11 cellular contexts compared by ENCODE assay signal in genomic region chr7:74032191-74032490, GRCh38. TPM values are rescaled to one million over a fixed set of nuclear protein-coding genes. Genes with fewer than 3 reads are reported as not detected.
A peak's percentile ranks its signal among the peaks of the same experiment; 100 is the strongest.
DNase-seq lines count a peak whose midpoint lies in the region; ATAC-seq and TF ChIP-seq lines count a peak whose summit lies in the region.
"Had no signal": no experiment of that assay in that cellular context is flagged by ENCODE, and none has a peak within 500 bp of the region (broad histone marks: within the 10 kb centered on the region; RNA-seq: fewer than 3 reads in every experiment).

No MANE protein-coding gene starts in this region.

- 0 out of 2 replicates have a peak overlapping the region, but pooled peaks have one; percentile 12 for H3K4me3 ChIP-seq in GM23248
- no peak overlapping the region for H3K4me3 ChIP-seq in body of pancreas
- H3K4me3 ChIP-seq in hepatocyte: no peak overlapping the region
- no peak overlapping the region for H3K4me3 ChIP-seq in OCI-LY7 (ENCODE audit: low read depth, low read length, poor library complexity, severe bottlenecking)

- peak; percentile 92 for DNase-seq in GM23248
- DNase-seq in body of pancreas: peak; percentile 64 to 75 (median 74)
- DNase-seq in hepatocyte (ENCODE audit: low spot score): no peak
- peak; percentile 57 for DNase-seq in stromal cell of bone marrow (ENCODE audit: low read depth)
- DNase-seq in OCI-LY7 (ENCODE audit: low spot score): no peak
- no peak for DNase-seq in middle frontal gyrus (ENCODE audit: extremely low spot score, low spot score)
- no peak for DNase-seq in D341Med (ENCODE audit: low spot score)
- DNase-seq: activated naive CD4-positive, alpha-beta T cell treated with anti-CD3 and anti-CD28 coated beads, Interleukin-2, amount 10 ng/mL, durations not matched to agents 7 days and 5 days; H7 had no signal

- H3K27ac ChIP-seq in GM23248: no peak overlapping the region
- H3K27ac ChIP-seq in body of pancreas: peak overlapping the region; percentile 83 to 90 (median 86)
- peak overlapping the region; percentile 48 for H3K27ac ChIP-seq in hepatocyte
- H3K27ac ChIP-seq in OCI-LY7 (ENCODE audit: low read depth, low read length, poor library complexity, severe bottlenecking): no peak overlapping the region

- no peak overlapping the region for H2AFZ ChIP-seq in GM23248
- no peak overlapping the region for H2AFZ ChIP-seq in hepatocyte
- no peak overlapping the region for H2AFZ ChIP-seq in OCI-LY7 (ENCODE audit: low read length)

- H3F3A ChIP-seq in GM23248 (ENCODE audit: insufficient read depth): peaks cover 4% of the 10 kb centered on the region; the same call in 1 of the 2 replicates

- no peaks in the 10 kb centered on the region for H3K27me3 ChIP-seq in GM23248 (replicated peaks; ENCODE audit: insufficient read depth)
- H3K27me3 ChIP-seq in body of pancreas: no peaks in the 10 kb centered on the region
- H3K27me3 ChIP-seq in hepatocyte: no peaks in the 10 kb centered on the region

- peak in 2 of 3 donors; percentile 15 to 25 for TF ChIP-seq POLR2A in body of pancreas (IDR thresholded peaks at IDR 0.05)

- H3K9me2 ChIP-seq in GM23248 (ENCODE audit: insufficient read depth) (no peaks in the 10 kb centered on the region), hepatocyte (replicated peaks; ENCODE audit: insufficient read depth) (no peaks in the 10 kb centered on the region), OCI-LY7 (ENCODE audit: insufficient read depth, low read length) (no peaks in the 10 kb centered on the region)

- no TSS peak for BruUV-seq in OCI-LY7 (replicated peaks; lab: Mats Ljungman, UMichigan)

- in situ Hi-C loops in GM23248 (cut with MboI): no loop called here

- H4K20me1 ChIP-seq in GM23248 (ENCODE audit: insufficient read depth) (no peaks in the 10 kb centered on the region), hepatocyte (ENCODE audit: insufficient read depth, poor library complexity, severe bottlenecking) (no peaks in the 10 kb centered on the region), OCI-LY7 (ENCODE audit: insufficient read depth, low read length) (no peaks in the 10 kb centered on the region)

- H3K79me2 ChIP-seq in GM23248 (ENCODE audit: insufficient read depth) (peaks cover 11% of the 10 kb centered on the region; the same call in 1 of the 2 replicates), hepatocyte (no peaks in the 10 kb centered on the region), OCI-LY7 (ENCODE audit: insufficient read depth, low read depth, low read length) (no peaks in the 10 kb centered on the region)

- POLR2A ChIA-PET in OCI-LY7 (lab: Charles Lee): no interaction called here

- H3K9ac ChIP-seq in GM23248: peak overlapping the region; percentile 13; the same call in 1 of the 2 replicates

- H3K36me3 ChIP-seq in GM23248 (ENCODE audit: low read depth) (no peaks in the 10 kb centered on the region), body of pancreas (replicated peaks in 1 of 2; ENCODE audit: insufficient read depth in 1 of 2, low read depth in 2 of 2) (no peaks in the 10 kb centered on the region), hepatocyte (replicated peaks; ENCODE audit: insufficient read depth, low read depth) (no peaks in the 10 kb centered on the region), OCI-LY7 (ENCODE audit: insufficient read depth, low read length) (no peaks in the 10 kb centered on the region)

- peak overlapping the region; percentile 37 for H3K4me2 ChIP-seq in GM23248 (ENCODE audit: unreplicated experiment)
- peak overlapping the region; percentile 32 for H3K4me2 ChIP-seq in hepatocyte
- no peak overlapping the region for H3K4me2 ChIP-seq in OCI-LY7 (ENCODE audit: low read length)

- no peak for ATAC-seq in body of pancreas
- no peak for ATAC-seq in GM18520 (IDR thresholded peaks at IDR 0.05; ENCODE audit: unreplicated experiment)

- no peak for TF ChIP-seq CTCF in body of pancreas (IDR thresholded peaks at IDR 0.05)
- TF ChIP-seq CTCF in hepatocyte (IDR thresholded peaks at IDR 0.05; ENCODE audit: poor library complexity): no peak
- no peak for TF ChIP-seq CTCF in OCI-LY7 (conservative IDR thresholded peaks at IDR 0.05; ENCODE audit: low read length)

- no peaks in the 10 kb centered on the region for H3K9me3 ChIP-seq in GM23248 (ENCODE audit: low read depth)
- H3K9me3 ChIP-seq in body of pancreas: no peaks in the 10 kb centered on the region
- no peaks in the 10 kb centered on the region for H3K9me3 ChIP-seq in hepatocyte (ENCODE audit: low read depth)
- H3K9me3 ChIP-seq in OCI-LY7 (ENCODE audit: low read length): no peaks in the 10 kb centered on the region

- peaks cover 34% of the 10 kb centered on the region for H3K4me1 ChIP-seq in GM23248 (ENCODE audit: insufficient read depth)
- H3K4me1 ChIP-seq in body of pancreas: peaks cover 75% of the 10 kb centered on the region
- peaks cover 37% of the 10 kb centered on the region for H3K4me1 ChIP-seq in hepatocyte (ENCODE audit: insufficient read depth)
- no peaks in the 10 kb centered on the region for H3K4me1 ChIP-seq in OCI-LY7 (ENCODE audit: insufficient read depth, low read length, poor library complexity, severe bottlenecking)

- CTCF ChIA-PET in OCI-LY7 (lab: Charles Lee; ENCODE audit: unreplicated experiment): no interaction called here

- intact Hi-C loops in body of pancreas (cut with DNase I): no loop called here
- intact Hi-C loops in OCI-LY7 (cut with micrococcal nuclease; ENCODE audit: unreplicated experiment): no loop called here

- WGBS in GM23248 (ENCODE audit: low coverage in 1 of 2, low lambda C conversion rate in 2 of 2, missing lambda C conversion rate in 2 of 2), 2 experiments: 3 to 4% methylated on average over 8 of the region's 8 CpGs
- WGBS in body of pancreas, 2 donors: 9 to 16% methylated on average over 8 of the region's 8 CpGs
- 45% methylated on average over 8 of the region's 8 CpGs for WGBS in hepatocyte (ENCODE audit: low lambda C conversion rate, missing lambda C conversion rate)

RNA-seq across cellular contexts. Expression of gene ELN, which starts 4.2 kb away (rescaled TPM):
- 698 and 974 TPM in 2 replicates for total RNA-seq in GM23248 (2014; rRNA removed; shearing (Covaris generic))
- polyA plus RNA-seq in GM23248 (2016; fragmentation: Nextera tagmentation; extraction: Ambion mirVana) (539 and 568 TPM in 2 replicates), hepatocyte (37.7 and 42.5 TPM in 2 replicates)
- total RNA-seq in body of pancreas (100 to 1,000 TPM in 1 of 2 donors, 10 to 100 TPM in 1; 92.6 to 131 TPM), hepatocyte (45.2 and 58.1 TPM in 2 replicates), OCI-LY7 (2022) (not detected in 2 replicates)
- not detected in 2 replicates for total RNA-seq in OCI-LY7 (2014; rRNA removed; shearing (Covaris generic))
- total RNA-seq: kidney epithelial cell had no signal

RNA-seq across cellular contexts. Expression of gene LIMK1, which starts 51.5 kb away (rescaled TPM):
- 30.0 and 37.3 TPM in 2 replicates for total RNA-seq in GM23248 (2014; rRNA removed; shearing (Covaris generic))
- polyA plus RNA-seq in GM23248 (2016; fragmentation: Nextera tagmentation; extraction: Ambion mirVana) (3.9 TPM in 2 replicates), hepatocyte (10.7 and 16.2 TPM in 2 replicates)
- total RNA-seq in body of pancreas (10 to 100 TPM; 10.1 to 27.4 TPM), hepatocyte (23.8 and 24.6 TPM in 2 replicates), OCI-LY7 (2022) (59.7 and 67.3 TPM in 2 replicates)
- total RNA-seq in OCI-LY7 (2014; rRNA removed; shearing (Covaris generic)): 21.9 and 31.7 TPM in 2 replicates

Comparison
In these comparisons a context has a peak if more than half of its experiments do, and no peak if none do; other contexts are left out.
1. DNase-seq: peak in GM23248 (single experiment), body of pancreas (4 of 4) and stromal cell of bone marrow (single experiment); none in hepatocyte (single experiment), OCI-LY7 (single experiment), middle frontal gyrus (single experiment) and D341Med (single experiment).
2. H3K27ac ChIP-seq: peak in body of pancreas (4 of 4) and hepatocyte (single experiment); none in GM23248 (single experiment) and OCI-LY7 (single experiment).
3. RNA of gene ELN, which starts 4.2 kb away (total RNA-seq): 698 to 974 TPM in GM23248, 92.6 to 131 TPM in body of pancreas and 45.2 to 58.1 TPM in hepatocyte; not detected in OCI-LY7; every median in the first group is over 10 times any median in the second.